In the genomic region with DNA sequence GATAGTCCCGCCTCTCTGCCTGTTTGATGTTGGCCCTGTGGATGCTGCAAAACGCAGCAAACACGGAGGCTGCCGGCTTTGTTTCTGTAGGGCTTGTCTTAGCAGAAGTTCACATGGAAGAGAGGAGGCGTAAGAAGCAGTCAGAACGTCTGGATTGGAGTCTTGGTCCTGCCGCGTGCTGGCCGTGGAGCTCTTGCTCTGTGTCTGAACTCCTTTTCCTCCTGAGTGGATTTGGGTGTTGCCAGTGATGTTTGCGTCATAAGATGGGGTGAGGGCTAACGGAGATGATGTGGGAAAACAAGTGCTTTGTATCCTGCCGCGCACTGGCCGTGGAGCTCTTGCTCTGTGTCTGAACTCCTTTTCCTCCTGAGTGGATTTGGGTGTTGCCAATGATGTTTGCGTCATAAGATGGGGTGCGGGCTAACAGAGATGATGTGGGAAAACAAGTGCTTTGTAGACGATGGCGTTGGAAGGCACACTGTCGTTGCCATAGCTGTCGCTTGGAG, we compare ENCODE assay signal across 17 cellular contexts.
DNase-seq lines count a peak whose midpoint lies in the region; ATAC-seq, FAIRE-seq and TF ChIP-seq lines count a peak whose summit lies in the region.
"Had no signal": no experiment of that assay in that cellular context is flagged by ENCODE, and none has a peak within 500 bp of the region (broad histone marks: within the 10 kb centered on the region; RNA-seq: fewer than 3 reads in every experiment).

No MANE protein-coding gene starts in this region.

- H3K36me3 Mint-ChIP-seq in activated T-helper 17 cell treated with anti-CD3 and anti-CD28 coated beads, Interleukin-2, amount 50 U/mL, for 72 hours (ENCODE audit: low read depth) = no peaks in the 10 kb centered on the region

- peak; percentile 52 for FAIRE-seq in urothelium cell line (lab: Jason Lieb, UNC)
- FAIRE-seq: GM18507 had no signal

- H3K36me3 ChIP-seq in adipocyte (ENCODE audit: control insufficient read depth, insufficient read depth, low read length, severe bottlenecking) (no peaks in the 10 kb centered on the region), right atrium auricular region (no peaks in the 10 kb centered on the region)
- H3K36me3 ChIP-seq: MG63 had no signal

- H3K27ac ChIP-seq in right atrium auricular region = peak overlapping the region; percentile 38 to 66
- H3K27ac ChIP-seq: BLaER1 treated with 17β-estradiol and CSF1 and Interleukin-3, amounts not matched to agents 10 nM and 100 nM; PC-9 had no signal

- H3K4me3 ChIP-seq in adipocyte (ENCODE audit: low read length) (peak overlapping the region; percentile 66), fibroblast of mammary gland (ENCODE audit: control insufficient read depth, low read depth, low read length) (no peak overlapping the region), right atrium auricular region (peak overlapping the region in 1 of 2 donors; percentile 8)
- H3K4me3 ChIP-seq: BLaER1 treated with 17β-estradiol and CSF1 and Interleukin-3, amounts not matched to agents 10 nM and 100 nM; MG63; PC-9 had no signal

- no peak for DNase-seq in adipocyte (ENCODE audit: low read depth)
- peak; percentile 38 for DNase-seq in fibroblast of mammary gland (ENCODE audit: low read depth)
- peak; percentile 80 for DNase-seq in right atrium auricular region (ENCODE audit: low spot score)
- no peak for DNase-seq in urothelium cell line (ENCODE audit: low spot score)
- DNase-seq in NCI-H187 (lab: John Stamatoyannopoulos, UW) = no peak
- DNase-seq in GM10266 (ENCODE audit: extremely low spot score) = no peak
- DNase-seq: DMS 273 treated with DMSO at 0.1 percent for 48 hours, MG63, NCI-H1092 treated with DMSO at 0.1 percent for 48 hours, NCI-H1694, NCI-H345, NCI-H526 treated with DMSO at 0.1 percent for 48 hours, PC-9 had no signal

- no peak overlapping the region for H3K27ac Mint-ChIP-seq in activated T-helper 17 cell treated with anti-CD3 and anti-CD28 coated beads, Interleukin-2, amount 50 U/mL, for 72 hours

- TF ChIP-seq CTCF in fibroblast of mammary gland (conservative IDR thresholded peaks at IDR 0.05; ENCODE audit: control insufficient read depth, insufficient read depth, low read depth, low read length) = no peak
- TF ChIP-seq CTCF in right atrium auricular region (IDR thresholded peaks at IDR 0.05) = no peak
- TF ChIP-seq CTCF in GM10266 (IDR thresholded peaks at IDR 0.05; ENCODE audit: control insufficient read depth, insufficient read depth, low read depth, missing control alignments) = no peak

- no peaks in the 10 kb centered on the region for H3K27me3 Mint-ChIP-seq in activated T-helper 17 cell treated with anti-CD3 and anti-CD28 coated beads, Interleukin-2, amount 50 U/mL, for 72 hours

- no peak overlapping the region for H3K9ac ChIP-seq in adipocyte (ENCODE audit: low read length)
- H3K9ac ChIP-seq: BLaER1 treated with 17β-estradiol and CSF1 and Interleukin-3, amounts not matched to agents 10 nM and 100 nM had no signal

- H3K9me3 Mint-ChIP-seq in activated T-helper 17 cell treated with anti-CD3 and anti-CD28 coated beads, Interleukin-2, amount 50 U/mL, for 72 hours = no peaks in the 10 kb centered on the region

- H3K4me1 ChIP-seq in adipocyte (ENCODE audit: control insufficient read depth, insufficient read depth, low read length) = peaks cover 10% of the 10 kb centered on the region
- peaks cover 0 to under 1% of the 10 kb centered on the region in 2 donors for H3K4me1 ChIP-seq in right atrium auricular region

- H3K9me3 ChIP-seq in adipocyte (ENCODE audit: control insufficient read depth, low read length) (no peaks in the 10 kb centered on the region), right atrium auricular region (no peaks in the 10 kb centered on the region)
- H3K9me3 ChIP-seq: BLaER1 treated with 17β-estradiol and CSF1 and Interleukin-3, amounts not matched to agents 10 nM and 100 nM; MG63 had no signal

- H3K4me3 Mint-ChIP-seq in activated T-helper 17 cell treated with anti-CD3 and anti-CD28 coated beads, Interleukin-2, amount 50 U/mL, for 72 hours = no peak overlapping the region

- H3K4me1 Mint-ChIP-seq in activated T-helper 17 cell treated with anti-CD3 and anti-CD28 coated beads, Interleukin-2, amount 50 U/mL, for 72 hours = no peaks in the 10 kb centered on the region

- no peaks in the 10 kb centered on the region for H3K27me3 ChIP-seq in adipocyte (replicated peaks; ENCODE audit: control insufficient read depth, insufficient read depth, low read length)
- no peaks in the 10 kb centered on the region for H3K27me3 ChIP-seq in right atrium auricular region
- H3K27me3 ChIP-seq: BLaER1 treated with 17β-estradiol and CSF1 and Interleukin-3, amounts not matched to agents 10 nM and 100 nM; MG63 had no signal

- ATAC-seq in activated T-helper 17 cell treated with anti-CD3 and anti-CD28 coated beads, Interleukin-2, amount 50 U/mL, for 72 hours (replicated peaks) = no peak
- ATAC-seq: HCT116 had no signal

Comparison
In these comparisons a context has a peak if more than half of its experiments do, and no peak if none do; other contexts are left out.
1. DNase-seq: peak in fibroblast of mammary gland (single experiment) and right atrium auricular region (single experiment); none in adipocyte (single experiment), urothelium cell line (single experiment), NCI-H187 (0 of 2) and GM10266 (single experiment).